6 cellular contexts compared by ENCODE assay signal in the genomic region with DNA sequence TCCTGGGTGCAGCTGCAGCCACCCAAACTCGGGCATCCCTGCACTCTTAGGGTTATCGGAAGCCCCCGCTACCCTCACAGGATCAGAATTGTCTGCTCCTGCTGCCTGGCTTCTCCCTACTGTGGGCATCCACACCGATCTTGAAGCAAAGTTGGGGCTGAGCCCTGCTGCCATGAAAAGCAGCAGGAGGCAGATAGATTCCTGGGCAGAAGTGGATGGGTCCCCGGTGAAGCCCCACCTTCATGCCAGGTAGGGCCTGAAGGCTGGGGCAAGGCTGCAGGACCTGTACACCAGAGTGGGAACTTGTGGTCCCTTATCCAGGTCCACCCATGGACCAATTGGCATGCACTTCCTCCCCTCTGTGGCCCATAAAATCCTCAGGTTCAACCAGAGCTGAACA.
"Had no signal": no experiment of that assay in that cellular context is flagged by ENCODE, and none has a peak within 500 bp of the region (broad histone marks: within the 10 kb centered on the region; RNA-seq: fewer than 3 reads in every experiment).

No MANE protein-coding gene starts in this region.

- ATAC-seq: GM23338, K562 had no signal

- H3K4me3 ChIP-seq: GM23338, K562 had no signal

- H3K4me2 ChIP-seq: GM23338 had no signal

- DNase-seq: H9, HCEC 1CT, IMR-90, KG1 had no signal

- H2AFZ ChIP-seq: GM23338 had no signal
